8 cellular contexts compared by ENCODE assay signal in the genomic region with DNA sequence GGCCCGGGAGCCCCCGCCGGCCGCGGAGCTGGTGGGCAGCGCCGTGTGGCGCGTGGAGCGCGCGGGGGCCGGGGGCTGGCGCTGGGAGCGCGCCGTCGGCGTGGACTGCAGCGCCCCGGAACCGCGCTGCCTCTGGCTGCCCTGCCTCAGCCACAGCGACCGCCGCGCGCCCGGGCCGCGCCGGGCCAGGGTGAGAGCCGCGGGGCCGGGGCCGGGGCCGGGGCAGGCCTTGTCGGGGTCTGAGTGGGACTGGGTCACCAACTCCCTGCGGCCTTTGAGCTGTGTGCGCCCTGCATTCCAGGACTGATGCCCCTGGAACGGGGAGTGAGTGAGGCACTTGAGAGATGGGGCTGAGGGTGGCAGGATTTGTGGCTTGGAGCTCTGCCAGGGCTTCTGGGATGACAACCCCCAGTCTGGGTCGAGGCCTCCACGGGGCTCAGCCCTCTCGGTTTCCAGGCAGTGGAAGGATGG. TPM values are rescaled to one million over a fixed set of nuclear protein-coding genes. Genes with fewer than 3 reads are reported as not detected.
DNase-seq lines count a peak whose midpoint lies in the region; ATAC-seq lines count a peak whose summit lies in the region.

No MANE protein-coding gene starts in this region.

- H3K4me1 ChIP-seq in BLaER1: peaks cover 96% of the 10 kb centered on the region
- peaks cover 12 to 53% of the 10 kb centered on the region in 2 donors for H3K4me1 ChIP-seq in muscle layer of duodenum (ENCODE audit: control insufficient read depth in 1 of 2, insufficient read depth in 2 of 2, low read length in 2 of 2)

- peaks cover 9% of the 10 kb centered on the region for H3K4me1 Mint-ChIP-seq in activated CD4-positive, alpha-beta memory T cell treated with anti-CD3 and anti-CD28 coated beads, Interleukin-2, amount 10 ng/mL, durations not matched to agents 7 days and 5 days

- H3K36me3 ChIP-seq in BLaER1 (peaks cover 15% of the 10 kb centered on the region), muscle layer of duodenum (ENCODE audit: control insufficient read depth in 1 of 2, insufficient read depth in 2 of 2, low read length in 2 of 2) (peaks cover under 1 to 9% of the 10 kb centered on the region in 2 donors)

- H3K27ac Mint-ChIP-seq in activated CD4-positive, alpha-beta memory T cell treated with anti-CD3 and anti-CD28 coated beads, Interleukin-2, amount 10 ng/mL, durations not matched to agents 7 days and 5 days: no peak overlapping the region

- H3K9me3 ChIP-seq in BLaER1 (no peaks in the 10 kb centered on the region), muscle layer of duodenum (ENCODE audit: control insufficient read depth in 1 of 2, low read length in 2 of 2) (no peaks in the 10 kb centered on the region)

- no peaks in the 10 kb centered on the region for H3K36me3 Mint-ChIP-seq in activated CD4-positive, alpha-beta memory T cell treated with anti-CD3 and anti-CD28 coated beads, Interleukin-2, amount 10 ng/mL, durations not matched to agents 7 days and 5 days (ENCODE audit: low read depth)

- H3K9me3 Mint-ChIP-seq in activated CD4-positive, alpha-beta memory T cell treated with anti-CD3 and anti-CD28 coated beads, Interleukin-2, amount 10 ng/mL, durations not matched to agents 7 days and 5 days: no peaks in the 10 kb centered on the region

- POLR2A ChIA-PET in activated CD4-positive, alpha-beta memory T cell treated with anti-CD3 and anti-CD28 coated beads, Interleukin-2, amount 10 ng/mL, durations not matched to agents 7 days and 5 days (lab: Charles Lee): no interaction called here

- peak overlapping the region; percentile 90 for H3K4me2 ChIP-seq in BLaER1

- DNase-seq in NCI-H1694 (lab: John Stamatoyannopoulos, UW): peak; percentile 47
- DNase-seq in ecto neural progenitor cell (ENCODE audit: low spot score): peak; percentile 74
- no peak for DNase-seq in activated CD4-positive, alpha-beta memory T cell treated with anti-CD3 and anti-CD28 coated beads, Interleukin-2, amount 10 ng/mL, durations not matched to agents 7 days and 5 days
- no peak for DNase-seq in activated CD8-positive, alpha-beta memory T cell treated with anti-CD3 and anti-CD28 coated beads, Interleukin-2, amount 50 U/mL, for 4 hours
- no peak for DNase-seq in retina

- CTCF ChIA-PET in activated CD4-positive, alpha-beta memory T cell treated with anti-CD3 and anti-CD28 coated beads, Interleukin-2, amount 10 ng/mL, durations not matched to agents 7 days and 5 days (lab: Charles Lee): no interaction called here

- peaks cover 47% of the 10 kb centered on the region for H3K27me3 Mint-ChIP-seq in activated CD4-positive, alpha-beta memory T cell treated with anti-CD3 and anti-CD28 coated beads, Interleukin-2, amount 10 ng/mL, durations not matched to agents 7 days and 5 days

- H4K20me1 ChIP-seq in BLaER1: peaks cover 100% of the 10 kb centered on the region

- no peak for ATAC-seq in GM21723 (IDR thresholded peaks at IDR 0.05; ENCODE audit: unreplicated experiment)

- H3K27ac ChIP-seq in BLaER1 (no peak overlapping the region), muscle layer of duodenum (ENCODE audit: low read length) (peak overlapping the region; percentile 60)

- H3K4me3 ChIP-seq in BLaER1: peak overlapping the region; percentile 60
- peak overlapping the region; percentile 23 to 51 for H3K4me3 ChIP-seq in muscle layer of duodenum (ENCODE audit: low read depth in 1 of 2, low read length in 2 of 2)

- H3K27me3 ChIP-seq in BLaER1: peaks cover 8% of the 10 kb centered on the region; the same call in 1 of the 2 replicates
- no peaks in the 10 kb centered on the region for H3K27me3 ChIP-seq in muscle layer of duodenum (ENCODE audit: low read depth, low read length)

- peak overlapping the region; percentile 28 for H3K9ac ChIP-seq in BLaER1

- no peak overlapping the region for H3K4me3 Mint-ChIP-seq in activated CD4-positive, alpha-beta memory T cell treated with anti-CD3 and anti-CD28 coated beads, Interleukin-2, amount 10 ng/mL, durations not matched to agents 7 days and 5 days

RNA-seq across cellular contexts. Expression of gene ARHGAP23, which starts 25.7 kb away (rescaled TPM):
- under 1 TPM; 0.73 to 0.81 TPM for total RNA-seq in activated CD4-positive, alpha-beta memory T cell treated with anti-CD3 and anti-CD28 coated beads, Interleukin-2, amount 10 ng/mL, durations not matched to agents 7 days and 5 days

Comparison
In these comparisons a context has a peak if more than half of its experiments do, and no peak if none do; other contexts are left out.
1. DNase-seq: peak in NCI-H1694 (single experiment) and ecto neural progenitor cell (single experiment); none in activated CD4-positive, alpha-beta memory T cell treated with anti-CD3 and anti-CD28 coated beads, Interleukin-2, amount 10 ng/mL, durations not matched to agents 7 days and 5 days (single experiment), activated CD8-positive, alpha-beta memory T cell treated with anti-CD3 and anti-CD28 coated beads, Interleukin-2, amount 50 U/mL, for 4 hours (single experiment) and retina (single experiment).